ENCODE assay signal across 8 cellular contexts in genomic region chr20:34525709-34526416, GRCh38. TPM values are rescaled to one million over a fixed set of nuclear protein-coding genes. Genes with fewer than 3 reads are reported as not detected.
DNase-seq lines count a peak whose midpoint lies in the region; ATAC-seq lines count a peak whose summit lies in the region.

No MANE protein-coding gene starts in this region.

- H3K9me3 Mint-ChIP-seq in activated naive CD8-positive, alpha-beta T cell treated with anti-CD3 and anti-CD28 coated beads, Interleukin-2, amount 10 ng/mL, durations not matched to agents 7 days and 5 days: no peaks in the 10 kb centered on the region
- no peaks in the 10 kb centered on the region for H3K9me3 Mint-ChIP-seq in activated naive CD8-positive, alpha-beta T cell treated with anti-CD3 and anti-CD28 coated beads, Interleukin-2, amount 50 U/mL, for 24 hours

- H3K4me1 Mint-ChIP-seq in activated naive CD8-positive, alpha-beta T cell treated with anti-CD3 and anti-CD28 coated beads, Interleukin-2, amount 10 ng/mL, durations not matched to agents 7 days and 5 days: peaks cover 4% of the 10 kb centered on the region
- peaks cover 24% of the 10 kb centered on the region for H3K4me1 Mint-ChIP-seq in activated naive CD8-positive, alpha-beta T cell treated with anti-CD3 and anti-CD28 coated beads, Interleukin-2, amount 50 U/mL, for 24 hours

- no peak overlapping the region for H3K27ac Mint-ChIP-seq in activated naive CD8-positive, alpha-beta T cell treated with anti-CD3 and anti-CD28 coated beads, Interleukin-2, amount 10 ng/mL, durations not matched to agents 7 days and 5 days
- H3K27ac Mint-ChIP-seq in activated naive CD8-positive, alpha-beta T cell treated with anti-CD3 and anti-CD28 coated beads, Interleukin-2, amount 50 U/mL, for 24 hours: no peak overlapping the region

- H3K36me3 Mint-ChIP-seq in activated naive CD8-positive, alpha-beta T cell treated with anti-CD3 and anti-CD28 coated beads, Interleukin-2, amount 10 ng/mL, durations not matched to agents 7 days and 5 days: peaks cover 15% of the 10 kb centered on the region
- peaks cover 12% of the 10 kb centered on the region for H3K36me3 Mint-ChIP-seq in activated naive CD8-positive, alpha-beta T cell treated with anti-CD3 and anti-CD28 coated beads, Interleukin-2, amount 50 U/mL, for 24 hours (ENCODE audit: low read depth)

- H3K4me3 ChIP-seq in right cardiac atrium (ENCODE audit: low read length) (no peak overlapping the region), skeletal muscle satellite cell (ENCODE audit: low read length) (no peak overlapping the region)

- ATAC-seq in activated naive CD8-positive, alpha-beta T cell treated with anti-CD3 and anti-CD28 coated beads, Interleukin-2, amount 10 ng/mL, durations not matched to agents 7 days and 5 days (ENCODE audit: low read depth): no peak
- no peak for ATAC-seq in activated naive CD8-positive, alpha-beta T cell treated with anti-CD3 and anti-CD28 coated beads, Interleukin-2, amount 50 U/mL, for 24 hours
- ATAC-seq in right cardiac atrium: peak; percentile 76 to 91

- intact Hi-C loops in right cardiac atrium (cut with DNase I): loop anchor here in 1 of 4 donors (10.0 kb wide), 1 partner anchor 211 kb away; no protein-coding TSS in a partner anchor

- H3K9me3 ChIP-seq in right cardiac atrium (ENCODE audit: control insufficient read depth, low read length): no peaks in the 10 kb centered on the region
- no peaks in the 10 kb centered on the region for H3K9me3 ChIP-seq in skeletal muscle satellite cell (replicated peaks; ENCODE audit: low read length)

- peak; percentile 12 for DNase-seq in activated naive CD8-positive, alpha-beta T cell treated with anti-CD3 and anti-CD28 coated beads, Interleukin-2, amount 10 ng/mL, durations not matched to agents 7 days and 5 days
- DNase-seq in activated naive CD8-positive, alpha-beta T cell treated with anti-CD3 and anti-CD28 coated beads, Interleukin-2, amount 50 U/mL, for 24 hours: no peak
- DNase-seq in amygdala (lab: John Stamatoyannopoulos, UW) (peak in 29 of 56 donors; percentile 18 to 88 (median 45)), right cardiac atrium (peak; percentile 82 to 84 (median 82)), NCI-H1694 (lab: John Stamatoyannopoulos, UW) (no peak), activated T-cell treated with anti-CD3 and anti-CD28 coated beads for 4 hours (no peak), NCI-H2107 treated with DMSO at 0.1 percent for 48 hours (lab: John Stamatoyannopoulos, UW; ENCODE audit: unreplicated experiment) (no peak)

- H3K4me2 ChIP-seq in skeletal muscle satellite cell (ENCODE audit: low read length): peak overlapping the region; percentile 60

- H3K27ac ChIP-seq in right cardiac atrium (ENCODE audit: low read length): peak overlapping the region; percentile 58

- no peaks in the 10 kb centered on the region for H3K27me3 Mint-ChIP-seq in activated naive CD8-positive, alpha-beta T cell treated with anti-CD3 and anti-CD28 coated beads, Interleukin-2, amount 10 ng/mL, durations not matched to agents 7 days and 5 days
- no peaks in the 10 kb centered on the region for H3K27me3 Mint-ChIP-seq in activated naive CD8-positive, alpha-beta T cell treated with anti-CD3 and anti-CD28 coated beads, Interleukin-2, amount 50 U/mL, for 24 hours

- POLR2A ChIA-PET in activated naive CD8-positive, alpha-beta T cell treated with anti-CD3 and anti-CD28 coated beads, Interleukin-2, amount 10 ng/mL, durations not matched to agents 7 days and 5 days (lab: Charles Lee): no interaction called here

- peak overlapping the region; percentile 61 for H3K9ac ChIP-seq in skeletal muscle satellite cell (ENCODE audit: low read depth, low read length)

- 31% methylated on average over 14 of the region's 14 CpGs for WGBS in right cardiac atrium

- H3K4me1 ChIP-seq in right cardiac atrium (ENCODE audit: control insufficient read depth, insufficient read depth, low read length): peaks cover 6% of the 10 kb centered on the region
- peaks cover 43% of the 10 kb centered on the region for H3K4me1 ChIP-seq in skeletal muscle satellite cell (ENCODE audit: control insufficient read depth, insufficient read depth, low read length)

- no peak overlapping the region for H3K4me3 Mint-ChIP-seq in activated naive CD8-positive, alpha-beta T cell treated with anti-CD3 and anti-CD28 coated beads, Interleukin-2, amount 10 ng/mL, durations not matched to agents 7 days and 5 days
- no peak overlapping the region for H3K4me3 Mint-ChIP-seq in activated naive CD8-positive, alpha-beta T cell treated with anti-CD3 and anti-CD28 coated beads, Interleukin-2, amount 50 U/mL, for 24 hours

- peaks cover 48% of the 10 kb centered on the region for H3K36me3 ChIP-seq in skeletal muscle satellite cell (ENCODE audit: insufficient read depth, low read length)

- no peaks in the 10 kb centered on the region for H3K27me3 ChIP-seq in right cardiac atrium (ENCODE audit: control insufficient read depth, insufficient read depth)
- no peaks in the 10 kb centered on the region for H3K27me3 ChIP-seq in skeletal muscle satellite cell (ENCODE audit: control insufficient read depth, insufficient read depth, low read length)

RNA-seq across cellular contexts. Expression of gene DYNLRB1, which starts 9.6 kb away (rescaled TPM):
- 10 to 100 TPM; 91.2 to 96.8 TPM for total RNA-seq in activated naive CD8-positive, alpha-beta T cell treated with anti-CD3 and anti-CD28 coated beads, Interleukin-2, amount 10 ng/mL, durations not matched to agents 7 days and 5 days
- total RNA-seq in right cardiac atrium: 100 to 1,000 TPM; 134 to 163 (median 151) TPM
- 289 TPM for polyA plus RNA-seq in right cardiac atrium
- total RNA-seq in skeletal muscle satellite cell (2012; rRNA removed): 51.2 and 64.9 TPM in 2 replicates

RNA-seq across cellular contexts. Expression of gene MAP1LC3A, which starts 32.7 kb away (rescaled TPM):
- total RNA-seq in activated naive CD8-positive, alpha-beta T cell treated with anti-CD3 and anti-CD28 coated beads, Interleukin-2, amount 10 ng/mL, durations not matched to agents 7 days and 5 days: 1 to 10 TPM in 1 of 2 experiments, under 1 TPM in 1; 0.99 to 1.9 TPM
- 10 to 100 TPM; 61.8 to 85.7 (median 79.8) TPM for total RNA-seq in right cardiac atrium
- polyA plus RNA-seq in right cardiac atrium: 116 TPM
- total RNA-seq in skeletal muscle satellite cell (2012; rRNA removed): 11.7 and 26.0 TPM in 2 replicates

Comparison
In these comparisons a context has a peak if more than half of its experiments do, and no peak if none do; other contexts are left out.
1. DNase-seq: peak in activated naive CD8-positive, alpha-beta T cell treated with anti-CD3 and anti-CD28 coated beads, Interleukin-2, amount 10 ng/mL, durations not matched to agents 7 days and 5 days (single experiment), amygdala (29 of 56) and right cardiac atrium (3 of 3); none in activated naive CD8-positive, alpha-beta T cell treated with anti-CD3 and anti-CD28 coated beads, Interleukin-2, amount 50 U/mL, for 24 hours (single experiment), NCI-H1694 (single experiment), activated T-cell treated with anti-CD3 and anti-CD28 coated beads for 4 hours (single experiment) and NCI-H2107 treated with DMSO at 0.1 percent for 48 hours (single experiment).
2. ATAC-seq: peak in right cardiac atrium (2 of 2); none in activated naive CD8-positive, alpha-beta T cell treated with anti-CD3 and anti-CD28 coated beads, Interleukin-2, amount 10 ng/mL, durations not matched to agents 7 days and 5 days (single experiment) and activated naive CD8-positive, alpha-beta T cell treated with anti-CD3 and anti-CD28 coated beads, Interleukin-2, amount 50 U/mL, for 24 hours (single experiment).
3. RNA of gene MAP1LC3A, which starts 32.7 kb away (total RNA-seq): 61.8 to 85.7 TPM in right cardiac atrium; 0.99 to 1.9 TPM in activated naive CD8-positive, alpha-beta T cell treated with anti-CD3 and anti-CD28 coated beads, Interleukin-2, amount 10 ng/mL, durations not matched to agents 7 days and 5 days; every median in the first group is over 10 times any median in the second.